ENCODE assay signal across 12 cellular contexts in the genomic region with DNA sequence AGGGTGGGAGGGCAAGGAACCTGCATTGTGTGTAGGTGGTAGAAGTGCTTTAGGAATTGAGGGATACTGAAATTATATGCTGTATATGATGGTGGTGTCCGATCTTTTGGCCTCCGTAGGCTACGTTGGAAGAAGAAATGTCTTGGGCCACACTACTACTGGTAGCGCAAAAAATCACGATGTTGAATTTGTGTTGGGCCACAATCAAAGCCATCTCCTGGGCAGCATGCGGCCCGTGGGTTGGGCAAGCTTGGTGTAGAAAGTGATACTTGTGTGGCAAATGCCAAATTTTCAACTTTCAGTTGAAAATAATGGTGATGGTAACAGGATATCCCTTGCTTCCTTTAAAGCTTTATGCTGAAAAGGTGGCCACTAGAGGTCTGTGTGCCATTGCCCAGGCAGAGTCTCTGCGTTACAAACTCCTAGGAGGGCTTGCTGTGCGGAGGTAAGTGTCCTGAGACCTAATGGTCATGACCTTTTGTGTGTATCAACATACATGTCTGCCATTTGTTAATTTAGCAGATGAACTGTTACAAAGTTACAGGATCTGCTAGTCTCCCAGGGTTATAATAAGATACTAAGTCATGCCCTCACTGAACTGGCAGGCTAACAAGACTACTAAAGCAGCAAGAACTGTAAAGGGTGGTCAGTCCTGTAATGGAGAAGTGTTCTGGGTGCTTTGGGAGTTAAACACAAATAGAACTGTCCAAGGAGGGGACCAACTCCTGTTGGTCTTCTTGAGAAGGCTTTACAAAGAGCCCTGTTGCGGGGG. TPM values are rescaled to one million over a fixed set of nuclear protein-coding genes. Genes with fewer than 3 reads are reported as not detected.
DNase-seq lines count a peak whose midpoint lies in the region; TF ChIP-seq lines count a peak whose summit lies in the region.
"Had no signal": no experiment of that assay in that cellular context is flagged by ENCODE, and none has a peak within 500 bp of the region (broad histone marks: within the 10 kb centered on the region; RNA-seq: fewer than 3 reads in every experiment).

No MANE protein-coding gene starts in this region.

- peaks cover 26% of the 10 kb centered on the region for H3K4me1 ChIP-seq in OCI-LY1 (ENCODE audit: insufficient read depth, low read length, severe bottlenecking)
- peaks cover 8% of the 10 kb centered on the region for H3K4me1 ChIP-seq in effector memory CD4-positive, alpha-beta T cell (ENCODE audit: control insufficient read depth, insufficient read depth, low read length, poor library complexity, severe bottlenecking)

- H3F3A ChIP-seq in OCI-LY1 (ENCODE audit: insufficient read depth, low read length), result no peaks in the 10 kb centered on the region; the same call in 1 of the 2 replicates

- H3K9me3 ChIP-seq in OCI-LY1 (ENCODE audit: low read length), result no peaks in the 10 kb centered on the region
- H3K9me3 ChIP-seq in effector memory CD4-positive, alpha-beta T cell (ENCODE audit: control insufficient read depth, low read length), result no peaks in the 10 kb centered on the region

- peaks cover 76% of the 10 kb centered on the region for H3K36me3 ChIP-seq in OCI-LY1 (ENCODE audit: insufficient read depth, low read length)
- H3K36me3 ChIP-seq in effector memory CD4-positive, alpha-beta T cell (ENCODE audit: control insufficient read depth, insufficient read depth, low read length), result peaks cover 59% of the 10 kb centered on the region

- in situ Hi-C loops in G401 (cut with HindIII; ENCODE audit: low sequenced_read_pairs), result no loop called here

- H3K79me2 ChIP-seq in OCI-LY1 (ENCODE audit: insufficient read depth, low read length), result peaks cover 46% of the 10 kb centered on the region

- H3K4me3 ChIP-seq in OCI-LY1 (ENCODE audit: low read depth, low read length, poor library complexity, severe bottlenecking), result peak overlapping the region; percentile 96
- no peak overlapping the region for H3K4me3 ChIP-seq in effector memory CD4-positive, alpha-beta T cell (ENCODE audit: insufficient read depth, low read depth, low read length, poor library complexity, severe bottlenecking)

- peak overlapping the region; percentile 90 for H3K4me2 ChIP-seq in OCI-LY1 (ENCODE audit: low read length)

- peaks cover 48% of the 10 kb centered on the region for H3K36me3 Mint-ChIP-seq in osteocyte (ENCODE audit: unreplicated experiment)

- peak overlapping the region; percentile 99 for H3K4me3 Mint-ChIP-seq in osteocyte (ENCODE audit: unreplicated experiment)

- no peak overlapping the region for H2AFZ ChIP-seq in OCI-LY1 (ENCODE audit: low read length)

- no peak overlapping the region for H3K27ac ChIP-seq in OCI-LY1 (ENCODE audit: low read depth, low read length, poor library complexity, severe bottlenecking)
- peak overlapping the region; percentile 77 for H3K27ac ChIP-seq in effector memory CD4-positive, alpha-beta T cell (ENCODE audit: insufficient read depth, low read length, poor library complexity, severe bottlenecking)

- peaks cover 33% of the 10 kb centered on the region for H3K4me1 Mint-ChIP-seq in osteocyte (ENCODE audit: unreplicated experiment)

- no peaks in the 10 kb centered on the region for H3K27me3 ChIP-seq in OCI-LY1 (ENCODE audit: insufficient read depth, low read length)
- H3K27me3 ChIP-seq in effector memory CD4-positive, alpha-beta T cell (replicated peaks; ENCODE audit: control insufficient read depth, insufficient read depth, low read length, poor library complexity, severe bottlenecking), result no peaks in the 10 kb centered on the region

- TF ChIP-seq CTCF in OCI-LY1 (IDR thresholded peaks at IDR 0.05; ENCODE audit: low read length) (no peak), osteocyte (IDR thresholded peaks at IDR 0.05) (no peak)

- DNase-seq in NCI-H82 (lab: John Stamatoyannopoulos, UW) (peak; percentile 12), NCI-H82 treated with DMSO at 0.1 percent for 48 hours (lab: John Stamatoyannopoulos, UW; ENCODE audit: unreplicated experiment) (no peak), osteocyte (ENCODE audit: extremely low spot score, unreplicated experiment) (no peak), G401 (ENCODE audit: low spot score) (no peak)
- DNase-seq in effector memory CD4-positive, alpha-beta T cell, result no peak
- DNase-seq in central memory CD4-positive, alpha-beta T cell, result no peak
- no peak for DNase-seq in stimulated activated CD4-positive, alpha-beta T cell treated with anti-CD3 and anti-CD28 coated beads, Interleukin-2, amount 100 ng/mL, for 48 hours
- DNase-seq: effector CD8-positive, alpha-beta T cell; NCI-H1105; stimulated activated CD8-positive, alpha-beta memory T cell treated with anti-CD3 and anti-CD28 coated beads, Interleukin-4, amount 100 ng/mL, for 48 hours had no signal

- peak overlapping the region; percentile 34 for H3K27ac Mint-ChIP-seq in osteocyte (ENCODE audit: unreplicated experiment)

- no peaks in the 10 kb centered on the region for H3K9me2 ChIP-seq in OCI-LY1 (ENCODE audit: low read depth, low read length)

- H3K27me3 Mint-ChIP-seq in osteocyte (ENCODE audit: unreplicated experiment), result no peaks in the 10 kb centered on the region

- no peak overlapping the region; the same call in 1 of the 2 replicates for H3K9ac ChIP-seq in OCI-LY1 (ENCODE audit: low read length)

- no peaks in the 10 kb centered on the region for H3K9me3 Mint-ChIP-seq in osteocyte (ENCODE audit: unreplicated experiment)

- H4K20me1 ChIP-seq in OCI-LY1 (ENCODE audit: insufficient read depth, low read length), result peaks cover 11% of the 10 kb centered on the region

RNA-seq across cellular contexts. Expression of a gene that starts 2.9 kb away (rescaled TPM):
- 2,093 and 2,150 TPM in 2 replicates for total RNA-seq in osteocyte
- total RNA-seq in G401 (2014; rRNA removed; shearing (Covaris generic)), result 2,959 and 3,951 TPM in 2 replicates

RNA-seq across cellular contexts. Expression of a gene that starts 30.8 kb away (rescaled TPM):
- total RNA-seq in osteocyte, result 2.3 and 2.8 TPM in 2 replicates
- total RNA-seq in G401 (2014; rRNA removed; shearing (Covaris generic)), result not detected in 2 replicates
- total RNA-seq: A172 had no signal

RNA-seq across cellular contexts. Expression of a gene that starts 50.7 kb away (rescaled TPM):
- total RNA-seq in osteocyte, result 11.3 and 13.2 TPM in 2 replicates
- total RNA-seq in G401 (2014; rRNA removed; shearing (Covaris generic)), result 39.0 and 44.6 TPM in 2 replicates
